Comparison of ENCODE assay signal across 16 cellular contexts in the genomic region with DNA sequence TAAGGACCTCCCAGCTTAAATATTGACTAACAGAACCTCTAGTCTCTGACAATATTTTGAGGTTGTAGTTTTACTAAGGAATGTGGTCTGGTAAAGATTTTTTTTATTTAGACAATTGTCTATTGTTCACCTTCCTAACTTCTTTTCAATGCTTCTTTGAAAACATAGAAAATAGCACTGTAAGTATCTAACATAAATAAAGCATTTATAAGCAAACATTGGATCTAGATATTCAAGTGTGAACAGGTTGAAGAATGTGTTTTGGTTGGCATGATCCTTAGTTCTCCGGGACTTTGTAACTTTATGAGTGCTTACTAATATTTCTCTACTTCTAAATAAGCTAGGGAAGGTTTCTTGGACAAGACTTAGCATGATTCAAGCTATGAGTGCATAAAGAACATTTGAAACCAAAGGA.
DNase-seq lines count a peak whose midpoint lies in the region; ATAC-seq, FAIRE-seq and TF ChIP-seq lines count a peak whose summit lies in the region.
"Had no signal": no experiment of that assay in that cellular context is flagged by ENCODE, and none has a peak within 500 bp of the region (broad histone marks: within the 10 kb centered on the region; RNA-seq: fewer than 3 reads in every experiment).

No MANE protein-coding gene starts in this region.

- FAIRE-seq in RCC 7860 (lab: Jason Lieb, UNC) (peak; percentile 52), pancreas (lab: Jason Lieb, UNC) (no peak)

- H3K27ac Mint-ChIP-seq in natural killer cell, result no peak overlapping the region
- H3K27ac Mint-ChIP-seq in activated CD8-positive, alpha-beta T cell treated with anti-CD3 and anti-CD28 coated beads, Interleukin-2, amount 10 ng/mL, durations not matched to agents 7 days and 5 days, result no peak overlapping the region
- H3K27ac Mint-ChIP-seq: activated CD4-positive, alpha-beta memory T cell treated with anti-CD3 and anti-CD28 coated beads for 36 hours; activated naive CD8-positive, alpha-beta T cell; T-cell had no signal

- CTCF ChIA-PET in activated CD8-positive, alpha-beta T cell treated with anti-CD3 and anti-CD28 coated beads, Interleukin-2, amount 10 ng/mL, durations not matched to agents 7 days and 5 days (lab: Charles Lee), result no interaction called here

- H3K9me3 ChIP-seq in esophagus muscularis mucosa (no peaks in the 10 kb centered on the region), pancreas (no peaks in the 10 kb centered on the region), right atrium auricular region (no peaks in the 10 kb centered on the region)
- H3K9me3 ChIP-seq: left lung had no signal

- POLR2A ChIA-PET in activated CD8-positive, alpha-beta T cell treated with anti-CD3 and anti-CD28 coated beads, Interleukin-2, amount 10 ng/mL, durations not matched to agents 7 days and 5 days (lab: Charles Lee), result no interaction called here

- intact Hi-C loops in esophagus muscularis mucosa (cut with DNase I), result no loop called here
- intact Hi-C loops in pancreas (cut with DNase I), result no loop called here
- intact Hi-C loops in natural killer cell (cut with micrococcal nuclease), result no loop called here

- no peak for TF ChIP-seq CTCF in AG09309 (IDR thresholded peaks at IDR 0.05; ENCODE audit: control insufficient read depth, insufficient read depth, low read depth, low read length, missing control alignments)
- TF ChIP-seq CTCF in esophagus muscularis mucosa (IDR thresholded peaks at IDR 0.05), result no peak
- TF ChIP-seq CTCF in pancreas (IDR thresholded peaks at IDR 0.05), result no peak
- no peak for TF ChIP-seq CTCF in natural killer cell (IDR thresholded peaks at IDR 0.05)
- no peak for TF ChIP-seq CTCF in right atrium auricular region (IDR thresholded peaks at IDR 0.05)

- no peaks in the 10 kb centered on the region for H3K27me3 Mint-ChIP-seq in natural killer cell (ENCODE audit: low read depth in 2 of 2)
- H3K27me3 Mint-ChIP-seq in activated CD8-positive, alpha-beta T cell treated with anti-CD3 and anti-CD28 coated beads, Interleukin-2, amount 10 ng/mL, durations not matched to agents 7 days and 5 days (ENCODE audit: low read depth), result peaks cover 2% of the 10 kb centered on the region
- H3K27me3 Mint-ChIP-seq: activated CD4-positive, alpha-beta memory T cell treated with anti-CD3 and anti-CD28 coated beads for 36 hours; T-cell had no signal

- ATAC-seq in pancreas (peak; percentile 49 to 78 (median 63)), natural killer cell (no peak)
- no peak for ATAC-seq in activated CD8-positive, alpha-beta T cell treated with anti-CD3 and anti-CD28 coated beads, Interleukin-2, amount 10 ng/mL, durations not matched to agents 7 days and 5 days
- ATAC-seq: left lung, T-cell had no signal

- H3K36me3 Mint-ChIP-seq in natural killer cell, result no peaks in the 10 kb centered on the region
- H3K36me3 Mint-ChIP-seq in activated CD8-positive, alpha-beta T cell treated with anti-CD3 and anti-CD28 coated beads, Interleukin-2, amount 10 ng/mL, durations not matched to agents 7 days and 5 days (ENCODE audit: low read depth), result no peaks in the 10 kb centered on the region
- H3K36me3 Mint-ChIP-seq: activated CD4-positive, alpha-beta memory T cell treated with anti-CD3 and anti-CD28 coated beads for 36 hours; activated naive CD8-positive, alpha-beta T cell; T-cell had no signal

- H3K9me3 Mint-ChIP-seq in natural killer cell, result peaks cover 0 to 6% of the 10 kb centered on the region in 2 donors
- H3K9me3 Mint-ChIP-seq in activated CD8-positive, alpha-beta T cell treated with anti-CD3 and anti-CD28 coated beads, Interleukin-2, amount 10 ng/mL, durations not matched to agents 7 days and 5 days (ENCODE audit: insufficient read depth), result no peaks in the 10 kb centered on the region
- H3K9me3 Mint-ChIP-seq: activated CD4-positive, alpha-beta memory T cell treated with anti-CD3 and anti-CD28 coated beads for 36 hours; T-cell had no signal

- H3K4me3 ChIP-seq in AG09309 (ENCODE audit: control insufficient read depth, low read depth, low read length), result no peak overlapping the region
- H3K4me3 ChIP-seq in esophagus muscularis mucosa, result no peak overlapping the region
- H3K4me3 ChIP-seq in pancreas, result no peak overlapping the region
- H3K4me3 ChIP-seq in right atrium auricular region, result no peak overlapping the region
- H3K4me3 ChIP-seq: left lung had no signal

- no peak overlapping the region for H3K4me3 Mint-ChIP-seq in natural killer cell
- no peak overlapping the region for H3K4me3 Mint-ChIP-seq in activated CD8-positive, alpha-beta T cell treated with anti-CD3 and anti-CD28 coated beads, Interleukin-2, amount 10 ng/mL, durations not matched to agents 7 days and 5 days
- H3K4me3 Mint-ChIP-seq: activated CD4-positive, alpha-beta memory T cell treated with anti-CD3 and anti-CD28 coated beads for 36 hours; activated naive CD8-positive, alpha-beta T cell; T-cell had no signal

- TF ChIP-seq EP300 in esophagus muscularis mucosa (IDR thresholded peaks at IDR 0.05), result no peak

- H3K4me1 ChIP-seq in esophagus muscularis mucosa (peaks cover 0 to 23% (median 9%) of the 10 kb centered on the region in 4 donors), pancreas (peaks cover 0 to 12% (median 10%) of the 10 kb centered on the region in 3 donors), right atrium auricular region (no peaks in the 10 kb centered on the region)
- H3K4me1 ChIP-seq: left lung had no signal

- WGBS in esophagus muscularis mucosa, result 35% methylated on average over 1 of the region's 1 CpG
- WGBS in pancreas, 2 donors, result 14% methylated on average over 1 of the region's 1 CpG

- no peak for TF ChIP-seq POLR2A in esophagus muscularis mucosa (IDR thresholded peaks at IDR 0.05; ENCODE audit: low read depth)

- DNase-seq in AG09309 (ENCODE audit: low read depth) (peak; percentile 16), RCC 7860 (ENCODE audit: low spot score) (peak; percentile 3), esophagus muscularis mucosa (ENCODE audit: extremely low spot score) (no peak), pancreas (no peak), natural killer cell (no peak), NCI-H524 (lab: John Stamatoyannopoulos, UW) (no peak), right atrium auricular region (ENCODE audit: low spot score) (no peak)
- no peak for DNase-seq in activated CD8-positive, alpha-beta T cell treated with anti-CD3 and anti-CD28 coated beads, Interleukin-2, amount 10 ng/mL, durations not matched to agents 7 days and 5 days
- DNase-seq: activated CD4-positive, alpha-beta memory T cell treated with anti-CD3 and anti-CD28 coated beads for 36 hours; activated T-cell treated with anti-CD3 and anti-CD28 coated beads, Interleukin-2, amount 50 U/mL, for 48 hours; left lung; MV-4-11; NCI-H526; stimulated activated naive CD4-positive, alpha-beta T cell; T-cell had no signal

- no peaks in the 10 kb centered on the region for H3K27me3 ChIP-seq in esophagus muscularis mucosa
- H3K27me3 ChIP-seq in pancreas, result no peaks in the 10 kb centered on the region
- H3K27me3 ChIP-seq in right atrium auricular region, result no peaks in the 10 kb centered on the region
- H3K27me3 ChIP-seq: left lung had no signal

- no peaks in the 10 kb centered on the region for H3K4me1 Mint-ChIP-seq in natural killer cell
- H3K4me1 Mint-ChIP-seq in activated CD8-positive, alpha-beta T cell treated with anti-CD3 and anti-CD28 coated beads, Interleukin-2, amount 10 ng/mL, durations not matched to agents 7 days and 5 days (ENCODE audit: low read depth), result no peaks in the 10 kb centered on the region
- H3K4me1 Mint-ChIP-seq: T-cell had no signal

- H3K27ac ChIP-seq in esophagus muscularis mucosa (replicated peaks in 1 of 4), result peak overlapping the region in 3 of 4 donors; percentile 7 to 42 (median 14)
- H3K27ac ChIP-seq in pancreas, result peak overlapping the region in 2 of 4 donors; percentile 24 to 28
- H3K27ac ChIP-seq in right atrium auricular region, result no peak overlapping the region
- H3K27ac ChIP-seq: left lung had no signal

- H3K36me3 ChIP-seq in esophagus muscularis mucosa (no peaks in the 10 kb centered on the region), pancreas (no peaks in the 10 kb centered on the region), right atrium auricular region (no peaks in the 10 kb centered on the region)
- H3K36me3 ChIP-seq: left lung had no signal

Comparison
In these comparisons a context has a peak if more than half of its experiments do, and no peak if none do; other contexts are left out.
1. DNase-seq: peak in AG09309 (single experiment) and RCC 7860 (single experiment); none in esophagus muscularis mucosa (single experiment), pancreas (0 of 6), natural killer cell (single experiment), NCI-H524 (0 of 2), activated CD8-positive, alpha-beta T cell treated with anti-CD3 and anti-CD28 coated beads, Interleukin-2, amount 10 ng/mL, durations not matched to agents 7 days and 5 days (single experiment) and right atrium auricular region (single experiment).
2. H3K27ac ChIP-seq: peak in esophagus muscularis mucosa (3 of 4); none in right atrium auricular region (0 of 2).
3. ATAC-seq: peak in pancreas (4 of 4); none in natural killer cell (0 of 3) and activated CD8-positive, alpha-beta T cell treated with anti-CD3 and anti-CD28 coated beads, Interleukin-2, amount 10 ng/mL, durations not matched to agents 7 days and 5 days (single experiment).